In the genomic region with DNA sequence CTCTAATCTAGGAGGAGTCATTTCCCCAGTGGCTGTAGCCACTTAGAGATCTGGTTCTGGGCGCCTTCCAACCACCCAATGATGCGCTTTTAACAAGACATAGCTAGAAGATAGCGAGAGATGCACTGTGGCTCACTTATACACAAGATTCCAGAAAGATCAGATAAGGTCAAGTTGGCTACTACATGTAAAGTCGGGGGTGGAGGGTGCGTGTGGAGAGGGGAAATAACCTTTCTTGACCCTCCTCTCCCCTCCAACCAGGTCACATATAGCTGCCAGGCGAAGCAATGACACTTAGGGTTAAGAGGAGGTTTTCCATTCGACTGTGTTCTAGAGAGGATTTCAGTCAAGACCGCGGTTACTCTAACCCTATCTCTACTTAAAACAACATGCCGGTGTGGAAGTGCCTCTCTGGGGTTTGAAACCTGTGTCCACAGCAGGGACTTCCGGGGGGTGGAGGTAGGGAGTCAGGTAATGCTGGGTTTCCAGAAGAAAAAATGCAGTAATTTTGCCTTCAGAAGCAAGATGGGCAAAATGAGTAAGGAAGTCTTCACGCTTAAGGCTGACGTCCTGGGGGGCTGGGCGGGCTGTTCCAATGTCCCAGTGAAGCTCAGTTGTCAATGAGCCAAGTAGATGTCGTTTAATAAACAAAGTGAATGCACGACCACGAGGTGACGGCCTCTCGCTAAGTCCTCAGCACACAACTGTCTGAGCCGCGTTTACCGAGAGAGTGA, we compare ENCODE assay signal across 14 cellular contexts. TPM values are rescaled to one million over a fixed set of nuclear protein-coding genes. Genes with fewer than 3 reads are reported as not detected.
DNase-seq lines count a peak whose midpoint lies in the region; ATAC-seq and TF ChIP-seq lines count a peak whose summit lies in the region.
"Had no signal": no experiment of that assay in that cellular context is flagged by ENCODE, and none has a peak within 500 bp of the region (broad histone marks: within the 10 kb centered on the region; RNA-seq: fewer than 3 reads in every experiment).

No MANE protein-coding gene starts in this region.

- TF ChIP-seq CTCF in dorsolateral prefrontal cortex (IDR thresholded peaks at IDR 0.05 in 54 of 56, conservative IDR thresholded peaks at IDR 0.05 in 2 of 56; ENCODE audit: low read depth in 1 of 56, partially characterized antibody in 56 of 56), result no peak
- TF ChIP-seq CTCF in sigmoid colon (IDR thresholded peaks at IDR 0.05), result no peak

- H3K9me3 Mint-ChIP-seq in activated naive CD4-positive, alpha-beta T cell treated with anti-CD3 and anti-CD28 coated beads, Interleukin-2, amount 50 U/mL, for 24 hours, result peaks cover 12% of the 10 kb centered on the region
- H3K9me3 Mint-ChIP-seq in activated naive CD4-positive, alpha-beta T cell treated with anti-CD3 and anti-CD28 coated beads, Interleukin-2, amount 50 U/mL, for 72 hours, result peaks cover 10% of the 10 kb centered on the region in 2 donors
- H3K9me3 Mint-ChIP-seq in T-helper 2 cell treated with Interferon-gamma antibody and Interleukin-4, amounts not matched to agents 5 μg/mL and 100 μg/mL, for 36 hours, result peaks cover 25% of the 10 kb centered on the region

- H3K4me3 ChIP-seq in iPS-20b (ENCODE audit: low read length), result peak overlapping the region; percentile 51
- H3K4me3 ChIP-seq in dorsolateral prefrontal cortex, result no peak overlapping the region
- no peak overlapping the region for H3K4me3 ChIP-seq in sigmoid colon
- H3K4me3 ChIP-seq: breast epithelium, heart left ventricle had no signal

- no peak overlapping the region for H3K9ac ChIP-seq in iPS-20b (ENCODE audit: low read depth, low read length)

- peaks cover 65% of the 10 kb centered on the region for H3K27me3 Mint-ChIP-seq in activated naive CD4-positive, alpha-beta T cell treated with anti-CD3 and anti-CD28 coated beads, Interleukin-2, amount 50 U/mL, for 24 hours
- H3K27me3 Mint-ChIP-seq in T-helper 2 cell treated with Interferon-gamma antibody and Interleukin-4, amounts not matched to agents 5 μg/mL and 100 μg/mL, for 36 hours (ENCODE audit: low read depth), result peaks cover 91% of the 10 kb centered on the region

- H3K4me1 ChIP-seq in iPS-20b (ENCODE audit: insufficient read depth, low read length) (peaks cover 14% of the 10 kb centered on the region; the same call in 1 of the 2 replicates), sigmoid colon (peaks cover 0 to 31% (median 20%) of the 10 kb centered on the region in 4 donors)
- H3K4me1 ChIP-seq: breast epithelium, pancreas had no signal

- no peak for TF ChIP-seq POLR2A in sigmoid colon (IDR thresholded peaks at IDR 0.05)

- H3K36me3 ChIP-seq in iPS-20b (ENCODE audit: insufficient read depth, low read depth, low read length) (no peaks in the 10 kb centered on the region), sigmoid colon (no peaks in the 10 kb centered on the region)
- H3K36me3 ChIP-seq: breast epithelium, heart left ventricle, pancreas had no signal

- peaks cover 20% of the 10 kb centered on the region for H3K4me1 Mint-ChIP-seq in activated naive CD4-positive, alpha-beta T cell treated with anti-CD3 and anti-CD28 coated beads, Interleukin-2, amount 50 U/mL, for 24 hours
- peaks cover 18% of the 10 kb centered on the region for H3K4me1 Mint-ChIP-seq in T-helper 2 cell treated with Interferon-gamma antibody and Interleukin-4, amounts not matched to agents 5 μg/mL and 100 μg/mL, for 36 hours (ENCODE audit: low read depth)

- H3K27me3 ChIP-seq in iPS-20b (ENCODE audit: insufficient read depth, low read length), result peaks cover 100% of the 10 kb centered on the region
- peaks cover 51 to 100% (median 98%) of the 10 kb centered on the region in 45 donors for H3K27me3 ChIP-seq in dorsolateral prefrontal cortex
- peaks cover 73 to 100% (median 94%) of the 10 kb centered on the region in 3 donors for H3K27me3 ChIP-seq in sigmoid colon

- no peak for ATAC-seq in activated naive CD4-positive, alpha-beta T cell treated with anti-CD3 and anti-CD28 coated beads, Interleukin-2, amount 50 U/mL, for 72 hours
- ATAC-seq: heart left ventricle, pancreas had no signal

- WGBS in sigmoid colon, 2 donors, result 5 to 7% methylated on average over 22 of the region's 22 CpGs

- DNase-seq in activated naive CD4-positive, alpha-beta T cell treated with anti-CD3 and anti-CD28 coated beads, Interleukin-2, amount 50 U/mL, for 72 hours (ENCODE audit: low spot score in 2 of 2), result no peak
- no peak for DNase-seq in T-helper 2 cell treated with Interferon-gamma antibody and Interleukin-4, amounts not matched to agents 5 μg/mL and 100 μg/mL, for 36 hours (ENCODE audit: low spot score)
- no peak for DNase-seq in dorsolateral prefrontal cortex
- no peak for DNase-seq in HT-29 (ENCODE audit: low spot score)
- DNase-seq in sigmoid colon, result no peak
- no peak for DNase-seq in NCI-H1930 (lab: John Stamatoyannopoulos, UW)
- DNase-seq: GDM1, heart left ventricle, pancreas had no signal

- peak overlapping the region; percentile 14 for H3K27ac Mint-ChIP-seq in activated naive CD4-positive, alpha-beta T cell treated with anti-CD3 and anti-CD28 coated beads, Interleukin-2, amount 50 U/mL, for 24 hours
- no peak overlapping the region for H3K27ac Mint-ChIP-seq in activated naive CD4-positive, alpha-beta T cell treated with anti-CD3 and anti-CD28 coated beads, Interleukin-2, amount 50 U/mL, for 72 hours
- H3K27ac Mint-ChIP-seq in T-helper 2 cell treated with Interferon-gamma antibody and Interleukin-4, amounts not matched to agents 5 μg/mL and 100 μg/mL, for 36 hours, result peak overlapping the region; percentile 38

- no peak for TF ChIP-seq EP300 in sigmoid colon (IDR thresholded peaks at IDR 0.05)

- H3K27ac ChIP-seq in iPS-20b (ENCODE audit: low read length), result no peak overlapping the region
- no peak overlapping the region for H3K27ac ChIP-seq in dorsolateral prefrontal cortex
- H3K27ac ChIP-seq in sigmoid colon, result no peak overlapping the region
- H3K27ac ChIP-seq: breast epithelium, heart left ventricle had no signal

- no peaks in the 10 kb centered on the region for H3K9me3 ChIP-seq in iPS-20b (ENCODE audit: insufficient read depth, low read depth, low read length)
- peaks cover 0 to 5% (median 0%) of the 10 kb centered on the region in 4 donors for H3K9me3 ChIP-seq in sigmoid colon
- H3K9me3 ChIP-seq: heart left ventricle, pancreas had no signal

- no peak overlapping the region for H3K4me3 Mint-ChIP-seq in activated naive CD4-positive, alpha-beta T cell treated with anti-CD3 and anti-CD28 coated beads, Interleukin-2, amount 50 U/mL, for 24 hours
- H3K4me3 Mint-ChIP-seq in T-helper 2 cell treated with Interferon-gamma antibody and Interleukin-4, amounts not matched to agents 5 μg/mL and 100 μg/mL, for 36 hours, result peak overlapping the region; percentile 32

- H3K36me3 Mint-ChIP-seq in activated naive CD4-positive, alpha-beta T cell treated with anti-CD3 and anti-CD28 coated beads, Interleukin-2, amount 50 U/mL, for 24 hours, result peaks cover 7% of the 10 kb centered on the region
- H3K36me3 Mint-ChIP-seq in activated naive CD4-positive, alpha-beta T cell treated with anti-CD3 and anti-CD28 coated beads, Interleukin-2, amount 50 U/mL, for 72 hours, result peaks cover 21 to 55% of the 10 kb centered on the region in 2 donors
- peaks cover 7% of the 10 kb centered on the region for H3K36me3 Mint-ChIP-seq in T-helper 2 cell treated with Interferon-gamma antibody and Interleukin-4, amounts not matched to agents 5 μg/mL and 100 μg/mL, for 36 hours (ENCODE audit: low read depth)

- intact Hi-C loops in dorsolateral prefrontal cortex (cut with DNase I), result no loop called here
- intact Hi-C loops in sigmoid colon (cut with DNase I), result no loop called here

RNA-seq across cellular contexts. Expression of gene SIM1, which starts 1.9 kb away (rescaled TPM):
- total RNA-seq in activated naive CD4-positive, alpha-beta T cell treated with anti-CD3 and anti-CD28 coated beads, Interleukin-2, amount 50 U/mL, for 72 hours, result not detected
- total RNA-seq in dorsolateral prefrontal cortex, result not detected
- not detected in 2 replicates for total RNA-seq in HT-29 (2014; rRNA removed; shearing (Covaris generic))
- not detected for total RNA-seq in sigmoid colon
- polyA plus RNA-seq in sigmoid colon, result not detected
- total RNA-seq: lung microvascular endothelial cell, RPMI7951 had no signal
- polyA plus RNA-seq: heart left ventricle had no signal

Comparison
In these comparisons a context has a peak if more than half of its experiments do, and no peak if none do; other contexts are left out.
1. H3K27ac Mint-ChIP-seq: peak in activated naive CD4-positive, alpha-beta T cell treated with anti-CD3 and anti-CD28 coated beads, Interleukin-2, amount 50 U/mL, for 24 hours (single experiment) and T-helper 2 cell treated with Interferon-gamma antibody and Interleukin-4, amounts not matched to agents 5 μg/mL and 100 μg/mL, for 36 hours (single experiment); none in activated naive CD4-positive, alpha-beta T cell treated with anti-CD3 and anti-CD28 coated beads, Interleukin-2, amount 50 U/mL, for 72 hours (0 of 2).